9 cellular contexts compared by ENCODE assay signal in genomic region chr3:100041328-100041749, GRCh38.
DNase-seq lines count a peak whose midpoint lies in the region; ATAC-seq, FAIRE-seq and TF ChIP-seq lines count a peak whose summit lies in the region.
"Had no signal": no experiment of that assay in that cellular context is flagged by ENCODE, and none has a peak within 500 bp of the region (broad histone marks: within the 10 kb centered on the region; RNA-seq: fewer than 3 reads in every experiment).

No MANE protein-coding gene starts in this region.

- no peak overlapping the region for H2AFZ ChIP-seq in osteoblast (ENCODE audit: low read length)

- no peak overlapping the region for H3K4me3 ChIP-seq in osteoblast (ENCODE audit: insufficient read depth, low read length)

- no peak for TF ChIP-seq CTCF in osteoblast (IDR thresholded peaks at IDR 0.05; ENCODE audit: extremely low read depth, low read depth, low read length)

- H3K27ac ChIP-seq in osteoblast (ENCODE audit: low read depth, low read length) = peak overlapping the region; percentile 97

- peaks cover 51% of the 10 kb centered on the region for H3K4me1 ChIP-seq in osteoblast (ENCODE audit: insufficient read depth, low read length)

- H3K36me3 ChIP-seq in osteoblast (ENCODE audit: insufficient read depth, low read length) = no peaks in the 10 kb centered on the region

- H4K20me1 ChIP-seq in osteoblast (ENCODE audit: insufficient read depth, low read length) = no peaks in the 10 kb centered on the region

- no peaks in the 10 kb centered on the region for H3K79me2 ChIP-seq in osteoblast (ENCODE audit: insufficient read depth, low read length)

- no peak for ATAC-seq in HG02973 (IDR thresholded peaks at IDR 0.05; ENCODE audit: unreplicated experiment)
- ATAC-seq in GM19324 (IDR thresholded peaks at IDR 0.05; ENCODE audit: low FRiP score, unreplicated experiment) = no peak

- peak; percentile 35 for DNase-seq in AG08396 (ENCODE audit: low spot score)
- peak; percentile 81 for DNase-seq in RCC 7860 (ENCODE audit: low spot score)
- DNase-seq in fibroblast of gingiva (ENCODE audit: low read depth) = peak; percentile 86
- DNase-seq in osteoblast (ENCODE audit: insufficient read length, low spot score, missing footprints) = no peak
- DNase-seq in activated CD4-positive, alpha-beta T cell treated with anti-CD3 and anti-CD28 coated beads for 48 hours = no peak
- no peak for DNase-seq in NCI-H1092 treated with DMSO at 0.1 percent for 48 hours (lab: John Stamatoyannopoulos, UW)
- DNase-seq: DMS79 had no signal

- no peaks in the 10 kb centered on the region for H3K9me3 ChIP-seq in osteoblast (ENCODE audit: low read depth, low read length)

- peak overlapping the region; percentile 78 for H3K4me2 ChIP-seq in osteoblast (ENCODE audit: insufficient read depth, low read length)

- H3K27me3 ChIP-seq in osteoblast (ENCODE audit: insufficient read depth, low read length) = no peaks in the 10 kb centered on the region

- FAIRE-seq in RCC 7860 (lab: Jason Lieb, UNC) = peak; percentile 94

Comparison
In these comparisons a context has a peak if more than half of its experiments do, and no peak if none do; other contexts are left out.
1. DNase-seq: peak in AG08396 (single experiment), RCC 7860 (single experiment) and fibroblast of gingiva (single experiment); none in osteoblast (single experiment), activated CD4-positive, alpha-beta T cell treated with anti-CD3 and anti-CD28 coated beads for 48 hours (single experiment) and NCI-H1092 treated with DMSO at 0.1 percent for 48 hours (single experiment).